In the genomic region with DNA sequence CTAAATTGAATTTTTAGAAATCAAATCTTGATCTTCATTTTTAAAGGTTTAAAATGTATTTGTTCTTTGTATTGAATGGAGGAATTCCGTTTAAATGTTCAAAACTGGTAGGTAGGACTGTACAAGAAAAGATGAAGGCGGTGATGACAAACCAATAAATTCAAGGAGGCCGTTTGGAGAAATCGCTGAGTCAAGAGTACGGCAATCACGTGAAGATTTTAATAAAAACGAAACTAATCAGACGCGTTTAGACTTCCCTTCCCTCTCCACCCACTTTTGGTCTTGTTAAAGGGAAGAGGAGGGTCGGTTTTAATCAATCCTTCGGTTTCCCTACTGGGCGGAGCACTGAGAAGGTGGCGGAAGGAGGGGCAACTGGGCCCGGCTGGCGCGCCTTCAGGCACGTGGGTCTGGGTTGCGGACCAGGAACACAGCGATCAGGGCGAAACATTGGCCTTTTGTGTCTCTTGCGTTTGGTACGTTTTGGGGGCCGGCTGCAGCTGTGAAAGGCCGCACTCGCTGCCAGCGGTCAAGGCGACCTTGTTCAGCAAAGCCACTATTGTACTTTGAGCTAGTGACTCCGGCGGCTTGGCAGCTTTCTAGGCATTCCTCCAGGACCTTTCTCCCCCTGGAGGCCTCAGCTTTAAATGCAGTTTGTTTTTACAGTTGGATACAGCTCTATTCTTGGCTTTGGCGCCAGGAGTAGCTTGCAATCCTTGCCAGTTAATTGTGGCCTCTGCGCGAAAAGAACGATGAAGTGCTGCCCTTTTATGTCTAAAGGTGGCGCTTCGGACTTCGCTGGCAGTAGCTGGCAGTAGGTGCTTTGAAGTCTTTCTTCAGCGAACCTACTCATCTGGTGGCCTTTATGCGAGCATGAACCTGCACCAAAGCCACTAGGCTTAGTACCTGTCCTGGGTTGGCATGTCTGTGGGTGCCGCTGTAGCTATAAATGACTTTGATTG, we compare ENCODE assay signal across 8 cellular contexts. TPM values are rescaled to one million over a fixed set of nuclear protein-coding genes. Genes with fewer than 3 reads are reported as not detected.
DNase-seq lines count a peak whose midpoint lies in the region; ATAC-seq, FAIRE-seq and TF ChIP-seq lines count a peak whose summit lies in the region.

No MANE protein-coding gene starts in this region.

- DNase-seq in BJ (ENCODE audit: low read depth) (peak; percentile 44), NCI-H460 (ENCODE audit: extremely low read depth, low read depth) (peak; percentile 85), dorsolateral prefrontal cortex (peak; percentile 62 to 94 (median 88)), HepG2 (ENCODE audit: low spot score) (peak; percentile 94)
- DNase-seq in activated CD4-positive, alpha-beta T cell treated with anti-CD3 and anti-CD28 coated beads, Interleukin-2, amount 10 ng/mL, durations not matched to agents 7 days and 5 days = peak; percentile 53
- DNase-seq in stimulated activated CD4-positive, alpha-beta T cell treated with anti-CD3 and anti-CD28 coated beads, Interleukin-4, amount 100 ng/mL, for 1 hour = peak; percentile 54

- no peaks in the 10 kb centered on the region for H4K20me1 ChIP-seq in HepG2 (ENCODE audit: insufficient read depth, low read length)

- no peaks in the 10 kb centered on the region for H3K27me3 Mint-ChIP-seq in activated CD4-positive, alpha-beta T cell treated with anti-CD3 and anti-CD28 coated beads, Interleukin-2, amount 10 ng/mL, durations not matched to agents 7 days and 5 days

- no peaks in the 10 kb centered on the region for H3K36me3 Mint-ChIP-seq in activated CD4-positive, alpha-beta T cell treated with anti-CD3 and anti-CD28 coated beads, Interleukin-2, amount 10 ng/mL, durations not matched to agents 7 days and 5 days (ENCODE audit: low read depth)

- ATAC-seq in HG03354 (IDR thresholded peaks at IDR 0.05; ENCODE audit: poor library complexity, severe bottlenecking, unreplicated experiment) (peak; percentile 78), HepG2 (peak; percentile 89)

- FAIRE-seq in HepG2 (lab: Jason Lieb, UNC) = peak; percentile 77

- POLR2A ChIA-PET in BJ (lab: Charles Lee) = no interaction called here
- POLR2A ChIA-PET in activated CD4-positive, alpha-beta T cell treated with anti-CD3 and anti-CD28 coated beads, Interleukin-2, amount 10 ng/mL, durations not matched to agents 7 days and 5 days (lab: Charles Lee) = interaction anchor here (0.5 kb wide), 1 partner anchor 139 kb away, joined by 3 read pairs; no protein-coding TSS in a partner anchor
- POLR2A ChIA-PET in HepG2 (lab: Yijun Ruan, JAX) = interaction anchor here (0.8 to 2.1 kb wide), 9 partner anchors 17 to 267 kb away, joined by 3 to 26 read pairs (median 4); a partner anchor contains a TSS

- no peaks in the 10 kb centered on the region for H3K79me2 ChIP-seq in HepG2 (ENCODE audit: insufficient read depth, low read length)

- H3K4me1 Mint-ChIP-seq in activated CD4-positive, alpha-beta T cell treated with anti-CD3 and anti-CD28 coated beads, Interleukin-2, amount 10 ng/mL, durations not matched to agents 7 days and 5 days = peaks cover 29% of the 10 kb centered on the region

- peak overlapping the region; percentile 54 for H3K9ac ChIP-seq in HepG2 (ENCODE audit: insufficient read depth, low read depth, low read length)

- H3K4me2 ChIP-seq in HepG2 (ENCODE audit: low read depth, low read length) = peak overlapping the region; percentile 80

- in situ Hi-C loops in HepG2 (cut with HindIII; ENCODE audit: extremely low pct_ligation_motif_present, low pct_unique_long_range_greater_than_20kb) = no loop called here

- H3K36me3 ChIP-seq in BJ (ENCODE audit: control insufficient read depth, insufficient read depth, low read length) = no peaks in the 10 kb centered on the region
- H3K36me3 ChIP-seq in HepG2 (replicated peaks in 1 of 2; ENCODE audit: control insufficient read depth in 1 of 2, insufficient read depth in 2 of 2, low read length in 2 of 2) = no peaks in the 10 kb centered on the region

- peak; percentile 34 for TF ChIP-seq POLR2A in GM19099 (IDR thresholded peaks at IDR 0.05; ENCODE audit: extremely low read depth, insufficient read length, low read depth)
- TF ChIP-seq POLR2A in HepG2 (IDR thresholded peaks at IDR 0.05; ENCODE audit: insufficient read depth in 1 of 2, low read depth in 2 of 2, low read length in 2 of 2) = peak; percentile 35 to 43; a peak in 2 of 4 replicates

- TF ChIP-seq RAD21 in HepG2 (CRISPR knock-in tag; IDR thresholded peaks at IDR 0.05) = 0 out of 2 replicates have a peak, but pooled peaks have one; percentile 14

- H3K4me3 ChIP-seq in BJ (ENCODE audit: low read depth, low read length) = peak overlapping the region; percentile 49
- H3K4me3 ChIP-seq in dorsolateral prefrontal cortex = peak overlapping the region in 58 of 59 donors; percentile 9 to 68 (median 49)
- peak overlapping the region in 2 of 3 experiments; percentile 38 to 55; a peak in 5 of 6 replicates for H3K4me3 ChIP-seq in HepG2 (replicated peaks in 1 of 3; ENCODE audit: insufficient read depth in 1 of 3, low read depth in 2 of 3, low read length in 3 of 3)

- no peak overlapping the region for H2AFZ ChIP-seq in HepG2 (ENCODE audit: low read length)

- intact Hi-C loops in dorsolateral prefrontal cortex (cut with DNase I) = loop anchor here in 1 of 2 donors (5.0 kb wide), 1 partner anchor 76 kb away; a partner anchor contains a TSS
- intact Hi-C loops in HepG2 (cut with micrococcal nuclease; ENCODE audit: unreplicated experiment) = loop anchor here (2.0 kb wide), 1 partner anchor 19 kb away; no protein-coding TSS in a partner anchor

- H3K27ac ChIP-seq in dorsolateral prefrontal cortex = peak overlapping the region; percentile 19 to 94 (median 86)
- peak overlapping the region; percentile 91 for H3K27ac ChIP-seq in HepG2 (ENCODE audit: extremely low read length, insufficient read depth, low read length)

- H3K9me3 Mint-ChIP-seq in activated CD4-positive, alpha-beta T cell treated with anti-CD3 and anti-CD28 coated beads, Interleukin-2, amount 10 ng/mL, durations not matched to agents 7 days and 5 days = no peaks in the 10 kb centered on the region

- H3K4me1 ChIP-seq in HepG2 (ENCODE audit: insufficient read depth, low read length) = peaks cover 29% of the 10 kb centered on the region

- H3K27ac Mint-ChIP-seq in activated CD4-positive, alpha-beta T cell treated with anti-CD3 and anti-CD28 coated beads, Interleukin-2, amount 10 ng/mL, durations not matched to agents 7 days and 5 days = peak overlapping the region; percentile 95

- TF ChIP-seq CTCF in BJ (IDR thresholded peaks at IDR 0.05; ENCODE audit: insufficient read depth, low read depth, low read length) (peak; percentile 64), dorsolateral prefrontal cortex (IDR thresholded peaks at IDR 0.05 in 54 of 56, conservative IDR thresholded peaks at IDR 0.05 in 2 of 56; ENCODE audit: low read depth in 1 of 56, partially characterized antibody in 56 of 56) (peak; percentile 17 to 73 (median 58)), HepG2 (CRISPR knock-in tag; IDR thresholded peaks at IDR 0.05) (peak; percentile 69)

- BruUV-seq in HepG2 (replicated peaks; lab: Mats Ljungman, UMichigan) = TSS peak; percentile 86

- H3K9me3 ChIP-seq in HepG2 (ENCODE audit: low read length) = no peaks in the 10 kb centered on the region

- no peaks in the 10 kb centered on the region for H3K27me3 ChIP-seq in BJ (ENCODE audit: control insufficient read depth, insufficient read depth, low read length)
- H3K27me3 ChIP-seq in dorsolateral prefrontal cortex = peaks cover 0 to 22% (median 0%) of the 10 kb centered on the region in 45 donors
- H3K27me3 ChIP-seq in HepG2 (ENCODE audit: control insufficient read depth in 1 of 2, insufficient read depth in 2 of 2, low read length in 2 of 2) = no peaks in the 10 kb centered on the region

- CTCF ChIA-PET in BJ (lab: Yijun Ruan, JAX) (interaction anchor here (0.9 to 1.8 kb wide), 4 partner anchors 9 to 17 kb away, joined by 3 to 5 read pairs (median 4); a partner anchor contains a TSS), HepG2 (lab: Yijun Ruan, JAX; ENCODE audit: low intra/inter-chr PET ratio, low total read pairs) (no interaction called here)
- CTCF ChIA-PET in activated CD4-positive, alpha-beta T cell treated with anti-CD3 and anti-CD28 coated beads, Interleukin-2, amount 10 ng/mL, durations not matched to agents 7 days and 5 days (lab: Charles Lee) = interaction anchor here (0.5 to 1.4 kb wide), 10 partner anchors 9 to 289 kb away, joined by 3 to 8 read pairs (median 3); a partner anchor contains a TSS

- peak in 1 of 2 experiments; percentile 44; a peak in 1 of 4 replicates for TF ChIP-seq EP300 in HepG2 (IDR thresholded peaks at IDR 0.05; ENCODE audit: low read depth in 2 of 2, low read length in 2 of 2)
- TF ChIP-seq EP300 in HepG2 (CRISPR knock-in tag; IDR thresholded peaks at IDR 0.05; ENCODE audit: borderline replicate concordance) = no peak; the same call in 1 of the 2 replicates

- 13% methylated on average over 11 of the region's 39 CpGs for WGBS in HepG2 (ENCODE audit: low lambda C conversion rate)

- peak overlapping the region; percentile 78 for H3K4me3 Mint-ChIP-seq in activated CD4-positive, alpha-beta T cell treated with anti-CD3 and anti-CD28 coated beads, Interleukin-2, amount 10 ng/mL, durations not matched to agents 7 days and 5 days

RNA-seq across cellular contexts. Expression of a gene that starts 16.7 kb away (rescaled TPM):
- 70.7 and 121 TPM in 2 replicates for polyA plus RNA-seq in BJ (2011; rRNA removed)
- 31.1 and 42.5 TPM in 2 replicates for polyA minus RNA-seq in BJ (2011; rRNA and poly(A)+ RNA removed)
- total RNA-seq in NCI-H460 (2014; rRNA removed; shearing (Covaris generic)) = 89.4 and 106 TPM in 2 replicates
- 48.7 and 68.3 TPM in 2 replicates for polyA plus RNA-seq in NCI-H460 (2014; cell fraction: nucleus; rRNA removed)
- 10 to 100 TPM; 47.7 to 59.5 TPM for total RNA-seq in activated CD4-positive, alpha-beta T cell treated with anti-CD3 and anti-CD28 coated beads, Interleukin-2, amount 10 ng/mL, durations not matched to agents 7 days and 5 days
- 100 to 1,000 TPM; 107 to 706 (median 222) TPM for total RNA-seq in dorsolateral prefrontal cortex
- 63.0 and 127 TPM in 2 replicates for total RNA-seq in HepG2 (2016; rRNA removed; fragmentation: Illumina TruSeq; extraction: Trizol)
- total RNA-seq in HepG2 (2016; cell fraction: cytosol; rRNA removed; fragmentation: Illumina TruSeq; extraction: Trizol; ENCODE audit: low read depth) = 6.3 and 8.5 TPM in 2 replicates
- total RNA-seq in HepG2 (2016; cell fraction: insoluble cytoplasmic fraction; rRNA removed; fragmentation: Illumina TruSeq; extraction: Trizol) = 61.8 and 127 TPM in 2 replicates
- total RNA-seq in HepG2 (2016; cell fraction: membrane; rRNA removed; fragmentation: Illumina TruSeq; extraction: Trizol) = 14.0 and 16.8 TPM in 2 replicates
- 117 and 132 TPM in 2 replicates for total RNA-seq in HepG2 (2016; cell fraction: nucleus; rRNA removed; fragmentation: Illumina TruSeq; extraction: Trizol)
- polyA plus RNA-seq in HepG2 (2011; rRNA removed) = 143 and 170 TPM in 2 replicates
- 88.8 and 129 TPM in 2 replicates for polyA plus RNA-seq in HepG2 (2011; cell fraction: cytosol; rRNA removed)
- 38.3 and 46.9 TPM in 2 replicates for polyA plus RNA-seq in HepG2 (2011; cell fraction: nucleus; rRNA removed)
- polyA plus RNA-seq in HepG2 (2012) = 131 and 146 TPM in 2 replicates
- 7.2 and 7.3 TPM in 2 replicates for polyA plus RNA-seq in HepG2 (2016; cell fraction: cytosol; fragmentation: Illumina TruSeq; extraction: Trizol; ENCODE audit: low read depth)
- 51.7 and 54.1 TPM in 2 replicates for polyA plus RNA-seq in HepG2 (2016; cell fraction: insoluble cytoplasmic fraction; fragmentation: Illumina TruSeq; extraction: Trizol; ENCODE audit: low read depth)
- polyA plus RNA-seq in HepG2 (2016; cell fraction: membrane; fragmentation: Illumina TruSeq; extraction: Trizol; ENCODE audit: low read depth) = 12.2 and 13.2 TPM in 2 replicates
- 124 and 129 TPM in 2 replicates for polyA plus RNA-seq in HepG2 (2016; cell fraction: nucleus; fragmentation: Illumina TruSeq; extraction: Trizol; ENCODE audit: insufficient read depth, low read depth)
- polyA minus RNA-seq in HepG2 (2011; rRNA and poly(A)+ RNA removed; ENCODE audit: low replicate concordance) = 28.8 and 70.3 TPM in 2 replicates
- 106 and 122 TPM in 2 replicates for polyA minus RNA-seq in HepG2 (2011; cell fraction: cytosol; rRNA and poly(A)+ RNA removed)
- 61.7 and 77.6 TPM in 2 replicates for polyA minus RNA-seq in HepG2 (2011; cell fraction: nucleus; rRNA and poly(A)+ RNA removed)

Comparison
In these comparisons a context has a peak if more than half of its experiments do, and no peak if none do; other contexts are left out.
1. Peak in every context shown above with its lines: DNase-seq, ATAC-seq, H3K4me3 ChIP-seq and H3K27ac ChIP-seq.
2. DNase-seq: peak in every context shown above with its lines; median percentile 94 in HepG2; 88 in dorsolateral prefrontal cortex; 85 in NCI-H460; 54 in stimulated activated CD4-positive, alpha-beta T cell treated with anti-CD3 and anti-CD28 coated beads, Interleukin-4, amount 100 ng/mL, for 1 hour; 53 in activated CD4-positive, alpha-beta T cell treated with anti-CD3 and anti-CD28 coated beads, Interleukin-2, amount 10 ng/mL, durations not matched to agents 7 days and 5 days; 44 in BJ.